In genomic region chr11:94876645-94877445, GRCh38 we compare ENCODE assay signal across 8 cellular contexts.
A peak's percentile ranks its signal among the peaks of the same experiment; 100 is the strongest.
DNase-seq lines count a peak whose midpoint lies in the region; ATAC-seq and TF ChIP-seq lines count a peak whose summit lies in the region.

No MANE protein-coding gene starts in this region.

- H3K4me1 Mint-ChIP-seq in activated CD4-positive, alpha-beta memory T cell treated with anti-CD3 and anti-CD28 coated beads, Interleukin-2, amount 10 ng/mL, durations not matched to agents 7 days and 5 days = peaks cover 17% of the 10 kb centered on the region

- H3K9me3 ChIP-seq in IMR-90 (ENCODE audit: control insufficient read depth, insufficient read depth, low read length) (no peaks in the 10 kb centered on the region), mucosa of rectum (ENCODE audit: control insufficient read depth in 2 of 2, low read length in 2 of 2) (no peaks in the 10 kb centered on the region)

- ATAC-seq in GM21619 (IDR thresholded peaks at IDR 0.05; ENCODE audit: unreplicated experiment) (peak; percentile 98), IMR-90 (ENCODE audit: low read depth) (peak; percentile 97)

- H4K5ac ChIP-seq in IMR-90 (ENCODE audit: low read depth, low read length) = peak overlapping the region; percentile 81

- H3K36me3 ChIP-seq in IMR-90 (ENCODE audit: control insufficient read depth, insufficient read depth, low read length) (peaks cover 56% of the 10 kb centered on the region), mucosa of rectum (ENCODE audit: control insufficient read depth in 2 of 2, insufficient read depth in 2 of 2, low read length in 2 of 2) (no peaks in the 10 kb centered on the region)

- POLR2A ChIA-PET in IMR-90 (lab: Charles Lee; ENCODE audit: unreplicated experiment) = no interaction called here
- POLR2A ChIA-PET in activated CD4-positive, alpha-beta memory T cell treated with anti-CD3 and anti-CD28 coated beads, Interleukin-2, amount 10 ng/mL, durations not matched to agents 7 days and 5 days (lab: Charles Lee) = interaction anchor here (1.3 kb wide), 1 partner anchor 96 kb away, joined by 4 read pairs; the partner anchor contains the start of genes CWC15 and KDM4D

- dilution Hi-C loops in IMR-90 (cut with HindIII; ENCODE audit: low sequenced_read_pairs, unreplicated experiment) = no loop called here

- no peaks in the 10 kb centered on the region for H3K36me3 Mint-ChIP-seq in activated CD4-positive, alpha-beta memory T cell treated with anti-CD3 and anti-CD28 coated beads, Interleukin-2, amount 10 ng/mL, durations not matched to agents 7 days and 5 days (ENCODE audit: low read depth)

- 0 out of 2 replicates have a peak, but pooled peaks have one; percentile 21 for TF ChIP-seq POLR2A in IMR-90 (IDR thresholded peaks at IDR 0.05; ENCODE audit: low read depth, low read length)

- H4K8ac ChIP-seq in IMR-90 (ENCODE audit: low read depth in 2 of 2, low read length in 2 of 2) = peak overlapping the region; percentile 83 to 90

- H2AFZ ChIP-seq in IMR-90 (replicated peaks; ENCODE audit: low read length, poor library complexity) = peak overlapping the region; percentile 85

- H3K18ac ChIP-seq in IMR-90 (ENCODE audit: low read depth, low read length) = peak overlapping the region; percentile 83

- H3K4me1 ChIP-seq in IMR-90 (ENCODE audit: control insufficient read depth, insufficient read depth, low read length) (peaks cover 15% of the 10 kb centered on the region), mucosa of rectum (ENCODE audit: control insufficient read depth in 2 of 2, insufficient read depth in 2 of 2, low read length in 2 of 2) (peaks cover 0 to 7% of the 10 kb centered on the region in 2 donors)

- in situ Hi-C loops in IMR-90 (cut with MboI; ENCODE audit: low sequenced_read_pairs) = no loop called here

- H4K20me1 ChIP-seq in IMR-90 (ENCODE audit: insufficient read depth, low read length) = no peaks in the 10 kb centered on the region

- peak overlapping the region; percentile 98 for H3K56ac ChIP-seq in IMR-90 (ENCODE audit: extremely low read depth, insufficient read depth, low read length)

- peak overlapping the region; percentile 87 for H3K23ac ChIP-seq in IMR-90 (ENCODE audit: low read depth, low read length)

- 0% methylated on average over 1 of the region's 12 CpGs; no CpG with 5 or more reads in 1 of the 2 experiments for WGBS in IMR-90 (ENCODE audit: extremely low coverage in 2 of 2, insufficient read length in 1 of 2), 2 experiments

- peak overlapping the region; percentile 97 for H3K27ac ChIP-seq in IMR-90 (ENCODE audit: insufficient read depth, low read length)
- peak overlapping the region; percentile 38 to 39 for H3K27ac ChIP-seq in mucosa of rectum (ENCODE audit: low read depth in 2 of 2, low read length in 2 of 2)

- BruUV-seq in IMR-90 (replicated peaks; lab: Mats Ljungman, UMichigan) = no TSS peak

- H4K91ac ChIP-seq in IMR-90 (ENCODE audit: insufficient read depth, low read depth, low read length) = peak overlapping the region; percentile 95

- H3K9me1 ChIP-seq in IMR-90 (ENCODE audit: insufficient read depth, low read length) = peaks cover 18% of the 10 kb centered on the region

- H3K27ac Mint-ChIP-seq in activated CD4-positive, alpha-beta memory T cell treated with anti-CD3 and anti-CD28 coated beads, Interleukin-2, amount 10 ng/mL, durations not matched to agents 7 days and 5 days = peak overlapping the region; percentile 17

- peak overlapping the region; percentile 90 for H2AK5ac ChIP-seq in IMR-90 (ENCODE audit: low read depth, low read length)

- H3K27me3 ChIP-seq in IMR-90 (ENCODE audit: control insufficient read depth, insufficient read depth, low read length) = no peaks in the 10 kb centered on the region
- H3K27me3 ChIP-seq in mucosa of rectum (ENCODE audit: control insufficient read depth in 2 of 2, insufficient read depth in 2 of 2, low read length in 2 of 2) = no peaks in the 10 kb centered on the region

- CTCF ChIA-PET in IMR-90 (lab: Yijun Ruan, JAX) = interaction anchor here (0.7 to 1.2 kb wide), 2 partner anchors 95 to 96 kb away, joined by 3 read pairs; no protein-coding TSS in a partner anchor
- CTCF ChIA-PET in activated CD4-positive, alpha-beta memory T cell treated with anti-CD3 and anti-CD28 coated beads, Interleukin-2, amount 10 ng/mL, durations not matched to agents 7 days and 5 days (lab: Charles Lee) = interaction anchor here (1.3 to 1.8 kb wide), 2 partner anchors 22 to 90 kb away, joined by 3 to 6 read pairs; no protein-coding TSS in a partner anchor

- H3K9me3 Mint-ChIP-seq in activated CD4-positive, alpha-beta memory T cell treated with anti-CD3 and anti-CD28 coated beads, Interleukin-2, amount 10 ng/mL, durations not matched to agents 7 days and 5 days = no peaks in the 10 kb centered on the region

- peak overlapping the region; percentile 92 for H2BK15ac ChIP-seq in IMR-90 (ENCODE audit: low read depth, low read length)

- DNase-seq in Daoy (ENCODE audit: low read depth) = peak; percentile 93
- peak; percentile 98 for DNase-seq in IMR-90
- peak; percentile 63 for DNase-seq in activated CD4-positive, alpha-beta memory T cell treated with anti-CD3 and anti-CD28 coated beads, Interleukin-2, amount 10 ng/mL, durations not matched to agents 7 days and 5 days
- peak; percentile 86 for DNase-seq in epithelial cell of esophagus (ENCODE audit: low read depth)
- peak; percentile 52 to 73 for DNase-seq in stimulated activated CD8-positive, alpha-beta memory T cell treated with anti-CD3 and anti-CD28 coated beads, Interleukin-7, amount 100 ng/mL, for 48 hours (ENCODE audit: extremely low read depth in 1 of 2, low read depth in 1 of 2)
- no peak for DNase-seq in NCI-H774 (lab: John Stamatoyannopoulos, UW)

- TF ChIP-seq RAD21 in IMR-90 (IDR thresholded peaks at IDR 0.05; ENCODE audit: low read length) = peak; percentile 62

- H2BK5ac ChIP-seq in IMR-90 (ENCODE audit: low read depth, low read length, poor library complexity, severe bottlenecking) = peak overlapping the region; percentile 89

- peaks cover 6% of the 10 kb centered on the region for H3K27me3 Mint-ChIP-seq in activated CD4-positive, alpha-beta memory T cell treated with anti-CD3 and anti-CD28 coated beads, Interleukin-2, amount 10 ng/mL, durations not matched to agents 7 days and 5 days

- peak overlapping the region; percentile 83 for H2AK9ac ChIP-seq in IMR-90 (replicated peaks; ENCODE audit: low read depth, low read length, poor library complexity)

- peak; percentile 52 for TF ChIP-seq CTCF in IMR-90 (conservative IDR thresholded peaks at IDR 0.05; ENCODE audit: low read depth, low read length)
- peak; percentile 4 for TF ChIP-seq CTCF in epithelial cell of esophagus (IDR thresholded peaks at IDR 0.05; ENCODE audit: insufficient read depth, low read depth, low read length, missing control alignments)

- peak overlapping the region; percentile 95 for H2BK120ac ChIP-seq in IMR-90 (ENCODE audit: low read depth, low read length)

- H3K4me3 ChIP-seq in IMR-90 (ENCODE audit: insufficient read depth, low read depth, low read length) (no peak overlapping the region), epithelial cell of esophagus (ENCODE audit: low read length) (no peak overlapping the region), mucosa of rectum (ENCODE audit: low read length in 2 of 2) (no peak overlapping the region)

- peak overlapping the region; percentile 98 for H3K4ac ChIP-seq in IMR-90 (ENCODE audit: low read depth, low read length)

- H2BK20ac ChIP-seq in IMR-90 (ENCODE audit: low read depth, low read length) = peak overlapping the region; percentile 95

- intact Hi-C loops in IMR-90 (cut with micrococcal nuclease) = loop anchor here (1.0 to 5.0 kb wide), 3 partner anchors 90 to 254 kb away; no protein-coding TSS in a partner anchor

- H3K4me3 Mint-ChIP-seq in activated CD4-positive, alpha-beta memory T cell treated with anti-CD3 and anti-CD28 coated beads, Interleukin-2, amount 10 ng/mL, durations not matched to agents 7 days and 5 days = no peak overlapping the region

- peak overlapping the region; percentile 96 for H3K14ac ChIP-seq in IMR-90 (replicated peaks; ENCODE audit: low read depth, low read length)

- H3K4me2 ChIP-seq in IMR-90 (ENCODE audit: low read depth, low read length) = peak overlapping the region; percentile 23

- H3K9ac ChIP-seq in IMR-90 (ENCODE audit: low read depth, low read length) = peak overlapping the region; percentile 59
- H3K9ac ChIP-seq in mucosa of rectum (ENCODE audit: low read depth in 1 of 2, low read length in 2 of 2) = no peak overlapping the region

- H3K79me1 ChIP-seq in IMR-90 (ENCODE audit: low read depth in 1 of 2, low read length in 2 of 2) = peaks cover 13 to 48% of the 10 kb centered on the region in 2 experiments; a peak in 3 of 4 replicates

TF ChIP-seq in IMR-90, 13 proteins besides CTCF, POLR2A, EP300 and RAD21 (continues in another document):
- TF ChIP-seq, protein P1, sequence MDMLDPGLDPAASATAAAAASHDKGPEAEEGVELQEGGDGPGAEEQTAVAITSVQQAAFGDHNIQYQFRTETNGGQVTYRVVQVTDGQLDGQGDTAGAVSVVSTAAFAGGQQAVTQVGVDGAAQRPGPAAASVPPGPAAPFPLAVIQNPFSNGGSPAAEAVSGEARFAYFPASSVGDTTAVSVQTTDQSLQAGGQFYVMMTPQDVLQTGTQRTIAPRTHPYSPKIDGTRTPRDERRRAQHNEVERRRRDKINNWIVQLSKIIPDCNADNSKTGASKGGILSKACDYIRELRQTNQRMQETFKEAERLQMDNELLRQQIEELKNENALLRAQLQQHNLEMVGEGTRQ (IDR thresholded peaks at IDR 0.05; ENCODE audit: low read depth, low read length) = peak; percentile 72
- TF ChIP-seq NFE2L2 (IDR thresholded peaks at IDR 0.05; ENCODE audit: low read depth, low read length) = no peak
- peak; percentile 30; the same call in 1 of the 2 replicates for TF ChIP-seq MAZ (IDR thresholded peaks at IDR 0.05; ENCODE audit: borderline replicate concordance, low read depth, low read length)
- 0 out of 2 replicates have a peak, but pooled peaks have one; percentile 33 for TF ChIP-seq MXI1 (IDR thresholded peaks at IDR 0.05; ENCODE audit: borderline replicate concordance, low read depth, low read length)
- no peak for TF ChIP-seq RCOR1 (IDR thresholded peaks at IDR 0.05; ENCODE audit: insufficient replicate concordance, low read length)
- TF ChIP-seq RFX5 (IDR thresholded peaks at IDR 0.05; ENCODE audit: low read depth, low read length) = no peak
- TF ChIP-seq BHLHE40 (IDR thresholded peaks at IDR 0.05; ENCODE audit: low read depth, low read length) = no peak; the same call in 1 of the 2 replicates
- TF ChIP-seq SMC3 (IDR thresholded peaks at IDR 0.05; ENCODE audit: low read depth, low read length) = peak; percentile 34; the same call in 1 of the 2 replicates
- peak; percentile 80 for TF ChIP-seq FOS (IDR thresholded peaks at IDR 0.05; ENCODE audit: low read depth, low read length)
- no peak for TF ChIP-seq CHD1 (IDR thresholded peaks at IDR 0.05; ENCODE audit: low read depth, low read length)
- TF ChIP-seq CEBPB (IDR thresholded peaks at IDR 0.05; ENCODE audit: low read depth, low read length) = no peak
- no peak for TF ChIP-seq MAFK (IDR thresholded peaks at IDR 0.05; ENCODE audit: low read depth, low read length)
